Comparison of ENCODE assay signal across 14 cellular contexts in the genomic region with DNA sequence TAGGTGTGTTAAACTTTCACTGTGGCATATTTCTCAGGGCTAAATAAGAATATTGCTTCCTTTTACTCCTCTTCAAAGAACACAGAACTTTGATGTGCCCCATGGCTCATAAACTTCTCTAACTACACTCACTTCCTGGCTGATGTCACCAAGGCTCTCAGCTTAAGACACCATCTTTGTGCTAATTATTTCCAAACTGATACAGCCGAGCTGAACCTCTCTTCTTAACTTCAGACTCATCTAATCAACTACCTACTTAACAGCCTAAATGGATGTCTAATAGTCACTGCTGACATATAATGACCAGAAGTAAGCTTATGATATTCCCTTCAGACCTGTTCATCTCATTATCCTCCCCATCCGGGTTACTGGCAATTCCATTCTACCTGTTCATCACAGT. TPM values are rescaled to one million over a fixed set of nuclear protein-coding genes. Genes with fewer than 3 reads are reported as not detected.
DNase-seq lines count a peak whose midpoint lies in the region; ATAC-seq and TF ChIP-seq lines count a peak whose summit lies in the region.
"Had no signal": no experiment of that assay in that cellular context is flagged by ENCODE, and none has a peak within 500 bp of the region (broad histone marks: within the 10 kb centered on the region; RNA-seq: fewer than 3 reads in every experiment).

No MANE protein-coding gene starts in this region.

- no peaks in the 10 kb centered on the region for H3K36me3 ChIP-seq in esophagus muscularis mucosa

- no peak for ATAC-seq in HG03097 (IDR thresholded peaks at IDR 0.05; ENCODE audit: low FRiP score, unreplicated experiment)
- ATAC-seq: left cardiac atrium had no signal

- H3K27me3 ChIP-seq in esophagus muscularis mucosa: peaks cover 0 to 22% (median 0%) of the 10 kb centered on the region in 4 donors

- WGBS in esophagus muscularis mucosa: 51% methylated on average over 2 of the region's 2 CpGs

- TF ChIP-seq EP300 in esophagus muscularis mucosa (IDR thresholded peaks at IDR 0.05): no peak

- peak; percentile 35 for DNase-seq in stimulated activated CD4-positive, alpha-beta T cell treated with anti-CD3 and anti-CD28 coated beads, Interleukin-4, amount 100 ng/mL, for 24 hours
- no peak for DNase-seq in stimulated activated CD4-positive, alpha-beta T cell treated with anti-CD3 and anti-CD28 coated beads, Interleukin-4, amount 100 ng/mL, for 1 hour
- DNase-seq in NCI-H82 (lab: John Stamatoyannopoulos, UW) (peak; percentile 66), esophagus muscularis mucosa (ENCODE audit: extremely low spot score) (peak; percentile 29), iPS-NIHi11 (ENCODE audit: low spot score) (no peak), ecto neural progenitor cell (ENCODE audit: low spot score) (no peak), cerebellum (ENCODE audit: low spot score) (no peak)
- DNase-seq: activated gamma-delta T cell; H7; left cardiac atrium; NCI-H2227 treated with DMSO at 0.1 percent for 48 hours; occipital lobe; stimulated activated CD4-positive, alpha-beta T cell treated with anti-CD3 and anti-CD28 coated beads, Interleukin-15, amount 100 ng/mL, for 24 hours had no signal

- peaks cover 5 to 28% (median 23%) of the 10 kb centered on the region in 4 donors for H3K4me1 ChIP-seq in esophagus muscularis mucosa

- H3K27ac ChIP-seq in esophagus muscularis mucosa (replicated peaks in 1 of 4): no peak overlapping the region

- no peak for TF ChIP-seq POLR2A in esophagus muscularis mucosa (IDR thresholded peaks at IDR 0.05; ENCODE audit: low read depth)

- intact Hi-C loops in esophagus muscularis mucosa (cut with DNase I): no loop called here

- no peaks in the 10 kb centered on the region for H3K9me3 ChIP-seq in esophagus muscularis mucosa

- no peak for TF ChIP-seq CTCF in esophagus muscularis mucosa (IDR thresholded peaks at IDR 0.05)

- no peak overlapping the region for H3K4me3 ChIP-seq in esophagus muscularis mucosa

RNA-seq across cellular contexts. Expression of gene C10orf67, which starts 3.6 kb away (rescaled TPM):
- total RNA-seq in esophagus muscularis mucosa: not detected
- total RNA-seq in cerebellum: 0.54 TPM
- total RNA-seq: H7 had no signal

Comparison
In these comparisons a context has a peak if more than half of its experiments do, and no peak if none do; other contexts are left out.
1. DNase-seq: peak in stimulated activated CD4-positive, alpha-beta T cell treated with anti-CD3 and anti-CD28 coated beads, Interleukin-4, amount 100 ng/mL, for 24 hours (single experiment), NCI-H82 (single experiment) and esophagus muscularis mucosa (single experiment); none in stimulated activated CD4-positive, alpha-beta T cell treated with anti-CD3 and anti-CD28 coated beads, Interleukin-4, amount 100 ng/mL, for 1 hour (single experiment), iPS-NIHi11 (single experiment), ecto neural progenitor cell (single experiment) and cerebellum (single experiment).